ENCODE assay signal across 10 cellular contexts in genomic region chrX:33183366-33183765, GRCh38. TPM values are rescaled to one million over a fixed set of nuclear protein-coding genes. Genes with fewer than 3 reads are reported as not detected.
A peak's percentile ranks its signal among the peaks of the same experiment; 100 is the strongest.
DNase-seq lines count a peak whose midpoint lies in the region; ATAC-seq and TF ChIP-seq lines count a peak whose summit lies in the region.
"Had no signal": no experiment of that assay in that cellular context is flagged by ENCODE, and none has a peak within 500 bp of the region (broad histone marks: within the 10 kb centered on the region; RNA-seq: fewer than 3 reads in every experiment).

No MANE protein-coding gene starts in this region.

- no peaks in the 10 kb centered on the region for H3F3A ChIP-seq in SK-N-SH (replicated peaks; ENCODE audit: insufficient read depth)

- H3K36me3 ChIP-seq in SK-N-SH (replicated peaks in 1 of 2; ENCODE audit: control insufficient read depth in 1 of 2, insufficient read depth in 2 of 2, low read length in 1 of 2) = no peaks in the 10 kb centered on the region
- no peaks in the 10 kb centered on the region for H3K36me3 ChIP-seq in upper lobe of right lung

- H4K20me1 ChIP-seq in SK-N-SH (ENCODE audit: insufficient read depth) = no peaks in the 10 kb centered on the region

- H3K4me3 ChIP-seq in SK-N-SH (ENCODE audit: low read depth in 2 of 2, low read length in 1 of 2) (no peak overlapping the region), astrocyte of the spinal cord (ENCODE audit: low read depth, low read length) (no peak overlapping the region), upper lobe of right lung (no peak overlapping the region)
- H3K4me3 ChIP-seq: A549 had no signal

- no peak for TF ChIP-seq EP300 in SK-N-SH (IDR thresholded peaks at IDR 0.05; ENCODE audit: borderline replicate concordance in 1 of 2, low read depth in 1 of 2, low read length in 1 of 2)

- H3K27ac ChIP-seq in SK-N-SH (ENCODE audit: low read depth in 2 of 2, low read length in 1 of 2) = no peak overlapping the region
- no peak overlapping the region for H3K27ac ChIP-seq in upper lobe of right lung
- H3K27ac ChIP-seq: A549 had no signal

- TF ChIP-seq CTCF in SK-N-SH (IDR thresholded peaks at IDR 0.05) (no peak), astrocyte of the spinal cord (IDR thresholded peaks at IDR 0.05; ENCODE audit: low read depth, low read length) (no peak), upper lobe of right lung (IDR thresholded peaks at IDR 0.05) (no peak)

- no peak for ATAC-seq in SK-N-SH treated with all-trans-retinoic acid at 6 μM for 48 hours
- ATAC-seq in upper lobe of right lung = peak; percentile 57
- ATAC-seq: A549 had no signal

- no peak overlapping the region for H2AFZ ChIP-seq in SK-N-SH (ENCODE audit: low read depth)

- H3K9me3 ChIP-seq in SK-N-SH (no peaks in the 10 kb centered on the region), upper lobe of right lung (no peaks in the 10 kb centered on the region)
- H3K9me3 ChIP-seq: A549 had no signal

- no peaks in the 10 kb centered on the region for H3K27me3 ChIP-seq in SK-N-SH (ENCODE audit: insufficient read depth)
- H3K27me3 ChIP-seq in upper lobe of right lung = no peaks in the 10 kb centered on the region

- POLR2A ChIA-PET in SK-N-SH (lab: Yijun Ruan, JAX) = no interaction called here

- H3K79me2 ChIP-seq in SK-N-SH (ENCODE audit: insufficient read depth) = no peaks in the 10 kb centered on the region

- DNase-seq in SK-N-SH = peak; percentile 9
- DNase-seq in astrocyte of the spinal cord (ENCODE audit: low read depth, low spot score) = peak; percentile 51
- DNase-seq in left kidney (ENCODE audit: low read depth, low spot score) = peak; percentile 22
- DNase-seq in upper lobe of right lung = no peak
- DNase-seq in amniotic stem cell (lab: John Stamatoyannopoulos, UW) = no peak
- no peak for DNase-seq in activated T-cell treated with anti-CD3 and anti-CD28 coated beads, Interleukin-2, amount 50 U/mL, for 48 hours
- DNase-seq in NCI-H1105 treated with DMSO at 0.1 percent for 48 hours (lab: John Stamatoyannopoulos, UW) = no peak
- DNase-seq: NCI-H1930 had no signal

- TF ChIP-seq RAD21 in SK-N-SH (IDR thresholded peaks at IDR 0.05; ENCODE audit: low read length) = no peak

- H3K4me2 ChIP-seq in SK-N-SH = no peak overlapping the region
- H3K4me2 ChIP-seq: A549 had no signal

- intact Hi-C loops in upper lobe of right lung (cut with DNase I) = no loop called here

- H3K4me1 ChIP-seq in SK-N-SH (ENCODE audit: control insufficient read depth in 1 of 2, insufficient read depth in 2 of 2, low read depth in 1 of 2, low read length in 1 of 2) (peaks cover 0 to 4% of the 10 kb centered on the region in 2 experiments; a peak in 1 of 4 replicates), upper lobe of right lung (no peaks in the 10 kb centered on the region)
- H3K4me1 ChIP-seq: A549 had no signal

- CTCF ChIA-PET in SK-N-SH (lab: Yijun Ruan, JAX) = no interaction called here

- no peaks in the 10 kb centered on the region for H3K9me2 ChIP-seq in SK-N-SH

- H3K9ac ChIP-seq in SK-N-SH = no peak overlapping the region

- 2% methylated on average over 4 of the region's 4 CpGs for WGBS in SK-N-SH (ENCODE audit: low lambda C conversion rate)

- in situ Hi-C loops in astrocyte of the spinal cord (cut with HindIII; ENCODE audit: low sequenced_read_pairs) = no loop called here

TF ChIP-seq in SK-N-SH, 30 proteins besides CTCF, POLR2A, EP300 and RAD21 (continues in another document):
- TF ChIP-seq TAF1 (IDR thresholded peaks at IDR 0.05; ENCODE audit: borderline replicate concordance, low read depth, low read length) = no peak
- no peak for TF ChIP-seq TCF12 (IDR thresholded peaks at IDR 0.05)
- TF ChIP-seq FOXM1 (IDR thresholded peaks at IDR 0.05; ENCODE audit: low read depth) = no peak
- TF ChIP-seq REST (IDR thresholded peaks at IDR 0.05; ENCODE audit: low read depth, low read length) = no peak
- TF ChIP-seq EZH2phosphoT487 (IDR thresholded peaks at IDR 0.05; ENCODE audit: borderline replicate concordance, low read depth) = no peak

TF ChIP-seq in SK-N-SH treated with all-trans-retinoic acid at 6 μM for 48 hours, 23 proteins besides CTCF, POLR2A, EP300 and RAD21:
- TF ChIP-seq ZFP30 (CRISPR knock-in tag; IDR thresholded peaks at IDR 0.05) (no peak), POU6F1 (CRISPR knock-in tag; IDR thresholded peaks at IDR 0.05; ENCODE audit: borderline replicate concordance, low read depth) (no peak), TOX (CRISPR knock-in tag; IDR thresholded peaks at IDR 0.05; ENCODE audit: borderline replicate concordance) (no peak), PATZ1 (CRISPR knock-in tag; IDR thresholded peaks at IDR 0.05; ENCODE audit: borderline replicate concordance) (no peak), SNAI2 (CRISPR knock-in tag; IDR thresholded peaks at IDR 0.05) (no peak), ZNF8 (CRISPR knock-in tag; IDR thresholded peaks at IDR 0.05) (no peak), ZNF70 (CRISPR knock-in tag; IDR thresholded peaks at IDR 0.05) (no peak), OSR1 (CRISPR knock-in tag; IDR thresholded peaks at IDR 0.05) (no peak), ISL1 (CRISPR knock-in tag; IDR thresholded peaks at IDR 0.05) (no peak), ZFP3 (CRISPR knock-in tag; IDR thresholded peaks at IDR 0.05) (no peak), ZNF565 (CRISPR knock-in tag; conservative IDR thresholded peaks at IDR 0.05; ENCODE audit: low read depth) (no peak), RARB (CRISPR knock-in tag; IDR thresholded peaks at IDR 0.05) (no peak), ESRRG (CRISPR knock-in tag; IDR thresholded peaks at IDR 0.05) (no peak), CSDC2 (CRISPR knock-in tag; IDR thresholded peaks at IDR 0.05) (no peak)
TF ChIP-seq in SK-N-SH treated with all-trans-retinoic acid at 6 μM for 48 hours: peak in this region for 0.

RNA-seq across cellular contexts. Expression of gene DMD, which starts 28.0 kb away (rescaled TPM):
- polyA plus RNA-seq in SK-N-SH (2012; rRNA removed) = 3.9 and 4.4 TPM in 2 replicates
- 3.3 and 3.4 TPM in 2 replicates for polyA plus RNA-seq in SK-N-SH (2012; cell fraction: cytosol; rRNA removed)
- polyA plus RNA-seq in SK-N-SH (2012; cell fraction: nucleus; rRNA removed) = 3.8 and 5.2 TPM in 2 replicates
- 24.7 TPM for total RNA-seq in upper lobe of right lung

Comparison
In these comparisons a context has a peak if more than half of its experiments do, and no peak if none do; other contexts are left out.
1. DNase-seq: peak in SK-N-SH (single experiment), astrocyte of the spinal cord (single experiment) and left kidney (single experiment); none in upper lobe of right lung (single experiment), amniotic stem cell (single experiment), activated T-cell treated with anti-CD3 and anti-CD28 coated beads, Interleukin-2, amount 50 U/mL, for 48 hours (0 of 2) and NCI-H1105 treated with DMSO at 0.1 percent for 48 hours (single experiment).